23 cellular contexts compared by ENCODE assay signal in genomic region chr1:228727682-228728171, GRCh38.
"Had no signal": no experiment of that assay in that cellular context is flagged by ENCODE, and none has a peak within 500 bp of the region (broad histone marks: within the 10 kb centered on the region; RNA-seq: fewer than 3 reads in every experiment).

No MANE protein-coding gene starts in this region.

- H3K4me2 ChIP-seq: SK-N-SH had no signal

- H3K36me3 ChIP-seq: gastrocnemius medialis, neutrophil, thyroid gland had no signal

- H3K27ac ChIP-seq: epithelial cell of prostate, gastrocnemius medialis, neutrophil, thyroid gland had no signal

- H3K4me1 ChIP-seq: gastrocnemius medialis, thyroid gland had no signal

- H3K27me3 ChIP-seq: gastrocnemius medialis, thyroid gland had no signal

- H3K9ac ChIP-seq: SK-N-SH had no signal

- DNase-seq: activated CD4-positive, alpha-beta T cell treated with anti-CD3 and anti-CD28 coated beads, Interleukin-2, amount 50 U/mL, for 1 hour; activated CD8-positive, alpha-beta memory T cell treated with anti-CD3 and anti-CD28 coated beads for 24 hours; activated CD8-positive, alpha-beta memory T cell treated with anti-CD3 and anti-CD28 coated beads, Interleukin-2, amount 50 U/mL, for 48 hours; activated effector memory CD4-positive, alpha-beta T cell treated with Interleukin-2 at 50 U/mL for 16 hours; activated naive CD4-positive, alpha-beta T cell treated with anti-CD3 and anti-CD28 coated beads, Interleukin-2, amount 50 U/mL, for 16 hours; activated T-cell treated with anti-CD3 and anti-CD28 coated beads, Interleukin-2, amount 50 U/mL, for 48 hours; endodermal cell; gastrocnemius medialis; head of caudate nucleus; kidney; mesendoderm; SK-N-SH; stimulated activated CD4-positive, alpha-beta T cell treated with anti-CD3 and anti-CD28 coated beads, Interleukin-12 subunit alpha, Interleukin-12 subunit beta, amount 100 ng/mL, for 4 hours; stimulated activated CD4-positive, alpha-beta T cell treated with anti-CD3 and anti-CD28 coated beads, Interleukin-1b, Interleukin-23, amount 100 ng/mL, for 48 hours; stimulated activated CD8-positive, alpha-beta memory T cell treated with anti-CD3 and anti-CD28 coated beads, Interleukin-4, amount 100 ng/mL, for 48 hours; stimulated activated naive CD4-positive, alpha-beta T cell treated with Interleukin-2 at 50 U/mL for 16 hours; T-cell; T-helper 9 cell; thyroid gland had no signal

- H3K4me3 ChIP-seq: gastrocnemius medialis, thyroid gland had no signal

- ATAC-seq: activated CD4-positive, CD25-positive, alpha-beta regulatory T cell treated with anti-CD3 and anti-CD28 coated beads, Interleukin-2, amount 50 U/mL, for 24 hours; gastrocnemius medialis; natural killer cell treated with Interleukin-12 subunit alpha and Interleukin-12 subunit beta and Interleukin-15 and Interleukin-18, amount 100 ng/mL, for 72 hours; T-cell had no signal

- H3K9me3 ChIP-seq: gastrocnemius medialis, neutrophil, SK-N-SH, thyroid gland had no signal

- H3K9me2 ChIP-seq: SK-N-SH had no signal
